In genomic region chr5:80619081-80619480, GRCh38 we compare ENCODE assay signal across 22 cellular contexts. TPM values are rescaled to one million over a fixed set of nuclear protein-coding genes. Genes with fewer than 3 reads are reported as not detected.
DNase-seq lines count a peak whose midpoint lies in the region; ATAC-seq, FAIRE-seq and TF ChIP-seq lines count a peak whose summit lies in the region.
"Had no signal": no experiment of that assay in that cellular context is flagged by ENCODE, and none has a peak within 500 bp of the region (broad histone marks: within the 10 kb centered on the region; RNA-seq: fewer than 3 reads in every experiment).

No MANE protein-coding gene starts in this region.

- H3K27me3 ChIP-seq in astrocyte (ENCODE audit: insufficient read depth, low read length), result no peaks in the 10 kb centered on the region
- H3K27me3 ChIP-seq: BE2C had no signal

- intact Hi-C loops in mucosa of descending colon (cut with DNase I, micrococcal nuclease), result no loop called here

- ATAC-seq in mucosa of descending colon, result peak; percentile 28
- ATAC-seq in HG03108 (IDR thresholded peaks at IDR 0.05; ENCODE audit: unreplicated experiment), result no peak
- no peak for ATAC-seq in GM19463 (IDR thresholded peaks at IDR 0.05; ENCODE audit: unreplicated experiment)
- no peak for ATAC-seq in GM18505 (IDR thresholded peaks at IDR 0.05; ENCODE audit: unreplicated experiment)
- ATAC-seq: K562 had no signal

- DNase-seq in ELR (ENCODE audit: low read depth), result peak; percentile 12
- peak; percentile 8 for DNase-seq in NCI-H69 (lab: John Stamatoyannopoulos, UW)
- no peak for DNase-seq in astrocyte (ENCODE audit: low read depth)
- no peak for DNase-seq in mucosa of descending colon
- DNase-seq: ACHN; BE2C; C1 segment of cervical spinal cord; CD4-positive, CD25-positive, alpha-beta regulatory T cell; DMS153; DMS79; GF-D8; GM23248; IMR-90 had no signal

- H3K27ac Mint-ChIP-seq in astrocyte (ENCODE audit: unreplicated experiment), result peak overlapping the region; percentile 44
- H3K27ac Mint-ChIP-seq: CD4-positive, CD25-positive, alpha-beta regulatory T cell had no signal

- H3K27me3 Mint-ChIP-seq in astrocyte (ENCODE audit: low read depth, unreplicated experiment), result no peaks in the 10 kb centered on the region
- H3K27me3 Mint-ChIP-seq: CD4-positive, CD25-positive, alpha-beta regulatory T cell had no signal

- no peak overlapping the region for H3K27ac ChIP-seq in astrocyte (ENCODE audit: low read depth, low read length)
- H3K27ac ChIP-seq: GM23248 had no signal

- no peak overlapping the region for H3K9ac ChIP-seq in astrocyte (ENCODE audit: low read length)
- H3K9ac ChIP-seq: GM23248 had no signal

- H3K9me3 ChIP-seq in astrocyte (ENCODE audit: insufficient read depth, low read depth, low read length), result no peaks in the 10 kb centered on the region
- H3K9me3 ChIP-seq in mucosa of descending colon, result no peaks in the 10 kb centered on the region
- H3K9me3 ChIP-seq: BE2C, HAP-1 had no signal

- no peak overlapping the region for H2AFZ ChIP-seq in astrocyte (ENCODE audit: low read depth, low read length)
- H2AFZ ChIP-seq: GM23248 had no signal

- H3K36me3 ChIP-seq in astrocyte (ENCODE audit: insufficient read depth, low read length), result no peaks in the 10 kb centered on the region
- no peaks in the 10 kb centered on the region for H3K36me3 ChIP-seq in mucosa of descending colon (ENCODE audit: low read depth)
- H3K36me3 ChIP-seq: BE2C had no signal

- H3K4me2 ChIP-seq in astrocyte (ENCODE audit: low read length), result no peak overlapping the region

- no peak overlapping the region for H3K4me3 Mint-ChIP-seq in astrocyte (ENCODE audit: unreplicated experiment)
- H3K4me3 Mint-ChIP-seq: CD4-positive, CD25-positive, alpha-beta regulatory T cell had no signal

- H3K4me3 ChIP-seq in astrocyte (ENCODE audit: insufficient read depth, low read depth, low read length) (no peak overlapping the region), mucosa of descending colon (no peak overlapping the region)
- H3K4me3 ChIP-seq: GM23248, HAP-1, K562 had no signal

- no peaks in the 10 kb centered on the region for H3K36me3 Mint-ChIP-seq in astrocyte (ENCODE audit: low read depth, unreplicated experiment)

- H3K9me3 Mint-ChIP-seq in astrocyte (ENCODE audit: unreplicated experiment), result no peaks in the 10 kb centered on the region

- H4K20me1 ChIP-seq in astrocyte (ENCODE audit: insufficient read depth, low read length), result no peaks in the 10 kb centered on the region

- no peaks in the 10 kb centered on the region for H3K79me2 ChIP-seq in astrocyte (ENCODE audit: insufficient read depth, low read length)

- peaks cover 12% of the 10 kb centered on the region for H3K4me1 Mint-ChIP-seq in astrocyte (ENCODE audit: low read depth, unreplicated experiment)
- H3K4me1 Mint-ChIP-seq: CD4-positive, CD25-positive, alpha-beta regulatory T cell had no signal

- TF ChIP-seq POLR2A in GM18505 (IDR thresholded peaks at IDR 0.05; ENCODE audit: borderline replicate concordance, extremely low read depth, insufficient read depth, insufficient read length), result no peak

- TF ChIP-seq CTCF in astrocyte (IDR thresholded peaks at IDR 0.05; ENCODE audit: insufficient read depth, low read depth, low read length) (no peak), mucosa of descending colon (IDR thresholded peaks at IDR 0.05) (no peak)

- no peak for FAIRE-seq in astrocyte (lab: Jason Lieb, UNC)
- FAIRE-seq: A204.1, GM19239, HTR-8/SVneo, K562 had no signal

- peaks cover 4% of the 10 kb centered on the region for H3K4me1 ChIP-seq in astrocyte (ENCODE audit: insufficient read depth, low read length)
- no peaks in the 10 kb centered on the region for H3K4me1 ChIP-seq in mucosa of descending colon (ENCODE audit: low read depth)
- H3K4me1 ChIP-seq: BE2C had no signal

RNA-seq across cellular contexts. Expression of gene MSH3, which starts 35.4 kb away (rescaled TPM):
- total RNA-seq in astrocyte, result 15.4 and 16.1 TPM in 2 replicates
- 10 to 100 TPM; 16.8 to 20.0 (median 17.1) TPM for total RNA-seq in mucosa of descending colon

RNA-seq across cellular contexts. Expression of gene DHFR, which starts 35.7 kb away (rescaled TPM):
- total RNA-seq in astrocyte (11.9 and 14.4 TPM in 2 replicates), mucosa of descending colon (10 to 100 TPM; 15.3 to 35.9 (median 18.6) TPM)

RNA-seq across cellular contexts. Expression of gene ANKRD34B, which starts 49.0 kb away (rescaled TPM):
- total RNA-seq in astrocyte (0.10 and 0.20 TPM in 2 replicates), mucosa of descending colon (not detected)
- total RNA-seq: CD4-positive, CD25-positive, alpha-beta regulatory T cell; GM23248; H4; IMR-90; K562 had no signal

Comparison
In these comparisons a context has a peak if more than half of its experiments do, and no peak if none do; other contexts are left out.
1. DNase-seq: peak in ELR (single experiment) and NCI-H69 (single experiment); none in astrocyte (single experiment) and mucosa of descending colon (0 of 3).